ENCODE assay signal across 18 cellular contexts in the genomic region with DNA sequence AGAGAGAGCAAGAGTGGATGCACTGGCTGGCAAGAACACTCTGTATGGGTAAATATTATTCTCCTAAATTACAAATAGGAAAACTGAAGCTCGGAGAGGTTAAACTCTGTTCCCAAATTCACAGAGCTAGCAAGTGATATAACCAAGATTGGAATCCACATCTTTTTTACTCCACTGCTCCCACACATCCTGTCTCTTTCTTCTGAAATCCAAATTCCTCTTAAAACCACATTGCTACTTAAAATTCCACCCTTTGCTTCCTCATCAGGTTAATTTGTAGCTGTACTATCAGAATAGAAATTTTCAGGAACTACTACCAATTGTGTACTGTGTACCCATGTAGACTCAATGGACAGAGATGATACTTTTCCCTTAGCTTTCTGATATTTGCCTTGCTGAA.
DNase-seq lines count a peak whose midpoint lies in the region; ATAC-seq and TF ChIP-seq lines count a peak whose summit lies in the region.
"Had no signal": no experiment of that assay in that cellular context is flagged by ENCODE, and none has a peak within 500 bp of the region (broad histone marks: within the 10 kb centered on the region; RNA-seq: fewer than 3 reads in every experiment).

No MANE protein-coding gene starts in this region.

- no peaks in the 10 kb centered on the region for H3K36me3 ChIP-seq in adipocyte (ENCODE audit: control insufficient read depth, insufficient read depth, low read length, severe bottlenecking)
- no peaks in the 10 kb centered on the region for H3K36me3 ChIP-seq in smooth muscle cell (ENCODE audit: low read depth)
- H3K36me3 ChIP-seq: stomach had no signal

- DNase-seq in HCEC 1CT (peak; percentile 72), adipocyte (ENCODE audit: low read depth) (peak; percentile 21), fibroblast of villous mesenchyme (ENCODE audit: low read depth) (peak; percentile 19), smooth muscle cell (lab: John Stamatoyannopoulos, UW; ENCODE audit: unreplicated experiment) (no peak), T-cell (no peak), NCI-H2081 (lab: John Stamatoyannopoulos, UW) (no peak), UCSD-AML1 (lab: John Stamatoyannopoulos, UW; ENCODE audit: unreplicated experiment) (no peak)
- DNase-seq in activated naive CD4-positive, alpha-beta T cell treated with anti-CD3 and anti-CD28 coated beads for 36 hours, result no peak
- DNase-seq: activated B cell treated with CpG ODN at 0.5 μM for 24 hours; activated naive CD8-positive, alpha-beta T cell treated with anti-CD3 and anti-CD28 coated beads for 36 hours; CD8-positive, alpha-beta T cell; dorsolateral prefrontal cortex; GF-D8; left cardiac atrium; naive thymus-derived CD4-positive, alpha-beta T cell; NCI-H345; right cardiac atrium; stomach had no signal

- peaks cover 6% of the 10 kb centered on the region for H3K4me1 Mint-ChIP-seq in activated naive CD4-positive, alpha-beta T cell treated with anti-CD3 and anti-CD28 coated beads for 36 hours (ENCODE audit: low read depth)
- H3K4me1 Mint-ChIP-seq in T-cell, result no peaks in the 10 kb centered on the region
- H3K4me1 Mint-ChIP-seq: activated B cell treated with CpG ODN at 0.5 μM for 24 hours had no signal

- no peak overlapping the region for H3K4me3 Mint-ChIP-seq in activated naive CD4-positive, alpha-beta T cell treated with anti-CD3 and anti-CD28 coated beads for 36 hours
- no peak overlapping the region for H3K4me3 Mint-ChIP-seq in T-cell
- H3K4me3 Mint-ChIP-seq: activated B cell treated with CpG ODN at 0.5 μM for 24 hours; activated naive CD8-positive, alpha-beta T cell treated with anti-CD3 and anti-CD28 coated beads for 36 hours; CD8-positive, alpha-beta T cell; naive thymus-derived CD4-positive, alpha-beta T cell had no signal

- peaks cover 8% of the 10 kb centered on the region for H3K27me3 Mint-ChIP-seq in activated naive CD4-positive, alpha-beta T cell treated with anti-CD3 and anti-CD28 coated beads for 36 hours (ENCODE audit: low read depth)
- H3K27me3 Mint-ChIP-seq in T-cell, result peaks cover 24 to 38% of the 10 kb centered on the region in 2 donors

- WGBS in smooth muscle cell (ENCODE audit: low lambda C conversion rate), result 58% methylated on average over 1 of the region's 1 CpG

- no peaks in the 10 kb centered on the region for H3K36me3 Mint-ChIP-seq in activated naive CD4-positive, alpha-beta T cell treated with anti-CD3 and anti-CD28 coated beads for 36 hours (ENCODE audit: low read depth)
- no peaks in the 10 kb centered on the region for H3K36me3 Mint-ChIP-seq in T-cell
- H3K36me3 Mint-ChIP-seq: activated naive CD8-positive, alpha-beta T cell treated with anti-CD3 and anti-CD28 coated beads for 36 hours; CD8-positive, alpha-beta T cell; naive thymus-derived CD4-positive, alpha-beta T cell had no signal

- ATAC-seq in T-cell (replicated peaks in 1 of 4), result no peak
- ATAC-seq: CD8-positive, alpha-beta T cell; naive thymus-derived CD4-positive, alpha-beta T cell; right cardiac atrium had no signal

- H2AFZ ChIP-seq in smooth muscle cell (ENCODE audit: low read depth), result no peak overlapping the region

- H3K4me1 ChIP-seq in adipocyte (ENCODE audit: control insufficient read depth, insufficient read depth, low read length), result peaks cover 30% of the 10 kb centered on the region
- peaks cover 7% of the 10 kb centered on the region for H3K4me1 ChIP-seq in smooth muscle cell (ENCODE audit: low read depth)

- CTCF ChIA-PET in activated naive CD4-positive, alpha-beta T cell treated with anti-CD3 and anti-CD28 coated beads for 36 hours (lab: Charles Lee), result no interaction called here
- CTCF ChIA-PET in T-cell (lab: Charles Lee), result interaction anchor here in 1 of 2 donors (0.7 kb wide), 1 partner anchor 20 kb away, joined by 3 read pairs; no protein-coding TSS in a partner anchor

- H3K9ac ChIP-seq in adipocyte (ENCODE audit: low read length) (peak overlapping the region; percentile 17), smooth muscle cell (ENCODE audit: low read depth) (no peak overlapping the region)

- peak overlapping the region; percentile 25 for H3K4me3 ChIP-seq in adipocyte (ENCODE audit: low read length)
- no peak overlapping the region for H3K4me3 ChIP-seq in fibroblast of villous mesenchyme (ENCODE audit: low read depth, low read length)
- no peak overlapping the region for H3K4me3 ChIP-seq in smooth muscle cell
- H3K4me3 ChIP-seq: dorsolateral prefrontal cortex, stomach had no signal

- no peaks in the 10 kb centered on the region for H3K27me3 ChIP-seq in adipocyte (replicated peaks; ENCODE audit: control insufficient read depth, insufficient read depth, low read length)
- H3K27me3 ChIP-seq in smooth muscle cell (ENCODE audit: low read depth), result no peaks in the 10 kb centered on the region
- H3K27me3 ChIP-seq: dorsolateral prefrontal cortex, stomach had no signal

- intact Hi-C loops in activated naive CD4-positive, alpha-beta T cell treated with anti-CD3 and anti-CD28 coated beads for 36 hours (cut with micrococcal nuclease), result no loop called here

- H3K27ac ChIP-seq in smooth muscle cell (ENCODE audit: low read depth), result peak overlapping the region; percentile 78
- H3K27ac ChIP-seq: dorsolateral prefrontal cortex, stomach had no signal

- peak overlapping the region; percentile 67 for H3K4me2 ChIP-seq in smooth muscle cell

- H3F3A ChIP-seq in smooth muscle cell (ENCODE audit: low read depth), result no peaks in the 10 kb centered on the region

- H4K20me1 ChIP-seq in smooth muscle cell (ENCODE audit: low read depth), result no peaks in the 10 kb centered on the region

- no peak overlapping the region for H3K27ac Mint-ChIP-seq in activated naive CD4-positive, alpha-beta T cell treated with anti-CD3 and anti-CD28 coated beads for 36 hours
- H3K27ac Mint-ChIP-seq in T-cell, result no peak overlapping the region
- H3K27ac Mint-ChIP-seq: activated B cell treated with CpG ODN at 0.5 μM for 24 hours; activated naive CD8-positive, alpha-beta T cell treated with anti-CD3 and anti-CD28 coated beads for 36 hours; CD8-positive, alpha-beta T cell; naive thymus-derived CD4-positive, alpha-beta T cell had no signal

- no peaks in the 10 kb centered on the region for H3K79me2 ChIP-seq in smooth muscle cell (ENCODE audit: low read depth)

- H3K9me3 Mint-ChIP-seq in activated naive CD4-positive, alpha-beta T cell treated with anti-CD3 and anti-CD28 coated beads for 36 hours, result no peaks in the 10 kb centered on the region
- no peaks in the 10 kb centered on the region for H3K9me3 Mint-ChIP-seq in T-cell
- H3K9me3 Mint-ChIP-seq: activated B cell treated with CpG ODN at 0.5 μM for 24 hours; activated naive CD8-positive, alpha-beta T cell treated with anti-CD3 and anti-CD28 coated beads for 36 hours; CD8-positive, alpha-beta T cell; naive thymus-derived CD4-positive, alpha-beta T cell had no signal

- H3K9me3 ChIP-seq in adipocyte (ENCODE audit: control insufficient read depth, low read length) (no peaks in the 10 kb centered on the region), smooth muscle cell (replicated peaks; ENCODE audit: low read depth) (no peaks in the 10 kb centered on the region)
- H3K9me3 ChIP-seq: stomach had no signal

- POLR2A ChIA-PET in T-cell (lab: Charles Lee), result no interaction called here

- TF ChIP-seq CTCF in fibroblast of villous mesenchyme (IDR thresholded peaks at IDR 0.05; ENCODE audit: insufficient read depth, low read depth, low read length) (no peak), smooth muscle cell (IDR thresholded peaks at IDR 0.05; ENCODE audit: borderline replicate concordance, insufficient read depth, poor library complexity, severe bottlenecking) (no peak)

Comparison
In these comparisons a context has a peak if more than half of its experiments do, and no peak if none do; other contexts are left out.
1. DNase-seq: peak in HCEC 1CT (single experiment), adipocyte (single experiment) and fibroblast of villous mesenchyme (single experiment); none in smooth muscle cell (single experiment), activated naive CD4-positive, alpha-beta T cell treated with anti-CD3 and anti-CD28 coated beads for 36 hours (single experiment), T-cell (0 of 34), NCI-H2081 (0 of 2) and UCSD-AML1 (single experiment).